ENCODE assay signal across 9 cellular contexts in the genomic region with DNA sequence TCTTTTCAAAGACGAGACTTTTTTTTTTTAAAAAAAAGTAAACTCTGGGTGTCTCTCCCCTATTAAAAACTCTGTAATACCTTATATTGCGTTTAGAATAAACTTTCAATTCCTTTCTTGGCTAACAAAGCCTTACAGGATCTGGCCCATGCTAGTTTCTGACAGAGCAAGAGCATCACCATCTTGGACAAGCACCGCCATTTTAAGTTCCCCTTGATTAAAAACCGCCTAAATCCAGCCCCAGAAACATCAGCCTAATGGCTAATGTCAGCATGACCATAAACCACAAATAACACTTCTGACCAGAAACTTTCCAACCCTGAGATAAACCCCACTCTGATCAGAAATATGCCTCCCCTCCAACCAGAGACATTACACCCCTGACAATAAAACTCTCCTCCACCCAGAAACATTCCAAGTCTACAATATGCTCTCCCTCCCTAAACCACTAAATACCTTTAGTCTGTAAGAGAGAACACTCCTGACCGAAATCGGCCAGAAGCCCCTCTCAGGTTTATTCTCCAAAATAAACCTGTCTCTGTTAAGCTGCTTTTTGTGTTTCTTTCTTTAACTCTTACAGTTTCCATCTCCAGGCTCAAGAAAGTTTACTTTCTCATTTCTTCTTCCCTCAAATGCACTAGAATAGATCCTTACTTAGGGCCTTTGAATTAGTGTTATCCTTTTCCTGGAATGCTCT. TPM values are rescaled to one million over a fixed set of nuclear protein-coding genes. Genes with fewer than 3 reads are reported as not detected.
DNase-seq lines count a peak whose midpoint lies in the region; ATAC-seq and TF ChIP-seq lines count a peak whose summit lies in the region.
"Had no signal": no experiment of that assay in that cellular context is flagged by ENCODE, and none has a peak within 500 bp of the region (broad histone marks: within the 10 kb centered on the region; RNA-seq: fewer than 3 reads in every experiment).

No MANE protein-coding gene starts in this region.

- no peak overlapping the region for H4K91ac ChIP-seq in H9 (ENCODE audit: insufficient read length, low read depth, low read length)
- no peak overlapping the region for H4K91ac ChIP-seq in mesenchymal stem cell (ENCODE audit: low read length)

- no peak overlapping the region for H3K4me2 ChIP-seq in H9 (ENCODE audit: insufficient read depth, insufficient read length, low read length)
- H3K4me2 ChIP-seq in mesenchymal stem cell (ENCODE audit: low read length, poor library complexity, severe bottlenecking), result no peak overlapping the region

- H2BK12ac ChIP-seq in H9 (ENCODE audit: insufficient read length, low read depth, low read length) (no peak overlapping the region), mesenchymal stem cell (ENCODE audit: low read length in 2 of 2) (no peak overlapping the region)

- H3K9ac ChIP-seq in H9 (ENCODE audit: extremely low read depth, insufficient read length, low read length), result no peak overlapping the region
- peak overlapping the region; percentile 93 for H3K9ac ChIP-seq in mesenchymal stem cell (ENCODE audit: low read length)

- peak overlapping the region; percentile 88 to 99 (median 97) for H3K4me3 Mint-ChIP-seq in CD4-positive, alpha-beta memory T cell
- peak overlapping the region; percentile 94 to 96; a peak in 4 of 5 replicates for H3K4me3 Mint-ChIP-seq in H9
- H3K4me3 Mint-ChIP-seq in activated CD8-positive, alpha-beta T cell treated with anti-CD3 and anti-CD28 coated beads, Interleukin-2, amount 10 ng/mL, durations not matched to agents 7 days and 5 days, result peak overlapping the region; percentile 98

- peaks cover 4% of the 10 kb centered on the region for H3K23me2 ChIP-seq in H9 (ENCODE audit: insufficient read length, low read depth, low read length, poor library complexity, severe bottlenecking)

- H4K20me1 ChIP-seq in H9 (ENCODE audit: control insufficient read depth, insufficient read depth, insufficient read length), result no peaks in the 10 kb centered on the region

- no peaks in the 10 kb centered on the region for H3K36me3 ChIP-seq in CD4-positive, alpha-beta memory T cell (ENCODE audit: insufficient read depth, low read length)
- H3K36me3 ChIP-seq in mesenchymal stem cell (ENCODE audit: control insufficient read depth in 1 of 2, insufficient read depth in 2 of 2, low read depth in 1 of 2, low read length in 2 of 2), result no peaks in the 10 kb centered on the region
- H3K36me3 ChIP-seq: stomach had no signal

- no peak overlapping the region for H3K4me3 ChIP-seq in CD4-positive, alpha-beta memory T cell (ENCODE audit: low read length in 2 of 2)
- H3K4me3 ChIP-seq in mesenchymal stem cell (ENCODE audit: insufficient read depth in 1 of 2, low read depth in 1 of 2, low read length in 2 of 2), result peak overlapping the region in 1 of 2 experiments; percentile 81

- H3K27ac ChIP-seq in CD4-positive, alpha-beta memory T cell (ENCODE audit: low read depth, low read length), result peak overlapping the region; percentile 94
- H3K27ac ChIP-seq in H9 (ENCODE audit: insufficient read length, low read depth, low read length) (no peak overlapping the region), mesenchymal stem cell (ENCODE audit: low read length, poor library complexity, severe bottlenecking) (no peak overlapping the region)

- H3K9me3 ChIP-seq in CD4-positive, alpha-beta memory T cell (ENCODE audit: control insufficient read depth in 1 of 2, low read length in 2 of 2), result no peaks in the 10 kb centered on the region
- H3K9me3 ChIP-seq in H9 (ENCODE audit: control insufficient read depth, low read depth, low read length), result no peaks in the 10 kb centered on the region
- no peaks in the 10 kb centered on the region for H3K9me3 ChIP-seq in mesenchymal stem cell (ENCODE audit: control insufficient read depth, low read length)
- H3K9me3 ChIP-seq: stomach had no signal

- no peak for DNase-seq in CD4-positive, alpha-beta memory T cell
- DNase-seq in H9 (no peak), mesenchymal stem cell (no peak), posterior cingulate gyrus (no peak)
- DNase-seq in activated CD8-positive, alpha-beta T cell treated with anti-CD3 and anti-CD28 coated beads, Interleukin-2, amount 10 ng/mL, durations not matched to agents 7 days and 5 days, result no peak
- no peak for DNase-seq in central memory CD4-positive, alpha-beta T cell
- DNase-seq: stomach had no signal

- H3K56ac ChIP-seq in H9 (ENCODE audit: insufficient read length, low read depth, low read length), result no peak overlapping the region

- H3K79me2 ChIP-seq in H9 (ENCODE audit: insufficient read depth, low read length), result peaks cover 3% of the 10 kb centered on the region; the same call in 1 of the 2 replicates

- no peak overlapping the region for H4K8ac ChIP-seq in H9 (replicated peaks; ENCODE audit: insufficient read length, low read depth, low read length)
- no peak overlapping the region for H4K8ac ChIP-seq in mesenchymal stem cell (ENCODE audit: low read length)

- no peak overlapping the region for H3K23ac ChIP-seq in H9 (ENCODE audit: insufficient read length, low read depth, low read length)
- no peak overlapping the region for H3K23ac ChIP-seq in mesenchymal stem cell (ENCODE audit: low read length in 2 of 2)

- no peaks in the 10 kb centered on the region for H3K27me3 Mint-ChIP-seq in CD4-positive, alpha-beta memory T cell
- H3K27me3 Mint-ChIP-seq in H9 (ENCODE audit: low read depth), result no peaks in the 10 kb centered on the region; the same call in none of the 2 replicates
- H3K27me3 Mint-ChIP-seq in activated CD8-positive, alpha-beta T cell treated with anti-CD3 and anti-CD28 coated beads, Interleukin-2, amount 10 ng/mL, durations not matched to agents 7 days and 5 days (ENCODE audit: low read depth), result no peaks in the 10 kb centered on the region

- TF ChIP-seq CTCF in H9 (conservative IDR thresholded peaks at IDR 0.05), result no peak

- H2BK120ac ChIP-seq in H9 (ENCODE audit: low read depth, low read length, poor library complexity, severe bottlenecking), result no peak overlapping the region
- H2BK120ac ChIP-seq in mesenchymal stem cell (ENCODE audit: low read depth, low read length), result no peak overlapping the region

- H3K18ac ChIP-seq in H9 (ENCODE audit: insufficient read length, low read depth, low read length) (no peak overlapping the region), mesenchymal stem cell (ENCODE audit: low read depth in 1 of 2, low read length in 2 of 2) (no peak overlapping the region)

- H2BK15ac ChIP-seq in H9 (ENCODE audit: low read depth, low read length) (no peak overlapping the region), mesenchymal stem cell (ENCODE audit: low read depth, poor library complexity, severe bottlenecking) (no peak overlapping the region)

- ATAC-seq in activated CD8-positive, alpha-beta T cell treated with anti-CD3 and anti-CD28 coated beads, Interleukin-2, amount 10 ng/mL, durations not matched to agents 7 days and 5 days, result no peak
- ATAC-seq in GM21381 (IDR thresholded peaks at IDR 0.05; ENCODE audit: unreplicated experiment), result no peak
- no peak for ATAC-seq in HG02642 (IDR thresholded peaks at IDR 0.05; ENCODE audit: poor library complexity, unreplicated experiment)

- H3K27ac Mint-ChIP-seq in CD4-positive, alpha-beta memory T cell, result peak overlapping the region; percentile 98 to 99 (median 98)
- H3K27ac Mint-ChIP-seq in H9, result no peak overlapping the region
- no peak overlapping the region for H3K27ac Mint-ChIP-seq in activated CD8-positive, alpha-beta T cell treated with anti-CD3 and anti-CD28 coated beads, Interleukin-2, amount 10 ng/mL, durations not matched to agents 7 days and 5 days

- no peaks in the 10 kb centered on the region for H3K79me1 ChIP-seq in H9 (ENCODE audit: insufficient read depth, low read depth, low read length, poor library complexity, severe bottlenecking)
- H3K79me1 ChIP-seq in mesenchymal stem cell (replicated peaks; ENCODE audit: low read length, poor library complexity, severe bottlenecking), result peaks cover 7% of the 10 kb centered on the region

- POLR2A ChIA-PET in CD4-positive, alpha-beta memory T cell (lab: Charles Lee; ENCODE audit: partially characterized antibody), result interaction anchor here (1.1 to 2.7 kb wide), 3 partner anchors 11 to 126 kb away, joined by 3 to 19 read pairs (median 17); no protein-coding TSS in a partner anchor
- POLR2A ChIA-PET in activated CD8-positive, alpha-beta T cell treated with anti-CD3 and anti-CD28 coated beads, Interleukin-2, amount 10 ng/mL, durations not matched to agents 7 days and 5 days (lab: Charles Lee), result interaction anchor here (1.0 kb wide), 1 partner anchor 11 kb away, joined by 3 read pairs; no protein-coding TSS in a partner anchor

- peaks cover 0 to 6% of the 10 kb centered on the region in 2 donors for H3K36me3 Mint-ChIP-seq in CD4-positive, alpha-beta memory T cell
- peaks cover 8 to 19% (median 11%) of the 10 kb centered on the region in 3 experiments; a peak in 6 of 7 replicates for H3K36me3 Mint-ChIP-seq in H9 (ENCODE audit: insufficient read depth in 1 of 3, low read depth in 3 of 3)
- H3K36me3 Mint-ChIP-seq in activated CD8-positive, alpha-beta T cell treated with anti-CD3 and anti-CD28 coated beads, Interleukin-2, amount 10 ng/mL, durations not matched to agents 7 days and 5 days (ENCODE audit: low read depth), result peaks cover 19% of the 10 kb centered on the region

- intact Hi-C loops in CD4-positive, alpha-beta memory T cell (cut with micrococcal nuclease), result loop anchor here (5.0 to 10.0 kb wide), 7 partner anchors 84 to 1208 kb away; a partner anchor contains a TSS
- intact Hi-C loops in posterior cingulate gyrus (cut with DNase I), result loop anchor here (10.0 kb wide), 1 partner anchor 226 kb away; a partner anchor contains a TSS

- no peak overlapping the region for H3T11ph ChIP-seq in H9 (ENCODE audit: low read length)

- no peak overlapping the region for H4K5ac ChIP-seq in H9 (ENCODE audit: insufficient read length, low read depth, low read length)

- H3K4ac ChIP-seq in H9 (ENCODE audit: low read depth, low read length) (no peak overlapping the region), mesenchymal stem cell (ENCODE audit: low read depth in 1 of 2, low read length in 2 of 2) (no peak overlapping the region)

- no CpG with 5 or more reads among the region's 6 CpGs for WGBS in H9 (ENCODE audit: extremely low coverage, insufficient read length, low lambda C conversion rate)
- 99% methylated on average over 6 of the region's 6 CpGs for WGBS in mesenchymal stem cell

- H2AFZ ChIP-seq in H9 (ENCODE audit: low read length) (no peak overlapping the region), mesenchymal stem cell (ENCODE audit: low read depth, low read length) (no peak overlapping the region)

- peaks cover 28 to 50% (median 36%) of the 10 kb centered on the region in 4 donors for H3K4me1 Mint-ChIP-seq in CD4-positive, alpha-beta memory T cell
- peaks cover 29% of the 10 kb centered on the region in 2 experiments for H3K4me1 Mint-ChIP-seq in H9
- H3K4me1 Mint-ChIP-seq in activated CD8-positive, alpha-beta T cell treated with anti-CD3 and anti-CD28 coated beads, Interleukin-2, amount 10 ng/mL, durations not matched to agents 7 days and 5 days (ENCODE audit: low read depth), result peaks cover 38% of the 10 kb centered on the region

- H2BK5ac ChIP-seq in H9 (ENCODE audit: insufficient read length, low read length) (no peak overlapping the region), mesenchymal stem cell (ENCODE audit: low read depth, low read length, poor library complexity, severe bottlenecking) (no peak overlapping the region)

- no peaks in the 10 kb centered on the region for H3K27me3 ChIP-seq in CD4-positive, alpha-beta memory T cell (ENCODE audit: insufficient read depth, low read length)
- no peaks in the 10 kb centered on the region for H3K27me3 ChIP-seq in H9 (ENCODE audit: insufficient read depth, low read length)
- no peaks in the 10 kb centered on the region for H3K27me3 ChIP-seq in mesenchymal stem cell (ENCODE audit: control insufficient read depth in 1 of 2, insufficient read depth in 1 of 2, low read length in 2 of 2)
- H3K27me3 ChIP-seq: stomach had no signal

- H3K9me3 Mint-ChIP-seq in CD4-positive, alpha-beta memory T cell, result no peaks in the 10 kb centered on the region
- peaks cover 18 to 20% of the 10 kb centered on the region in 2 experiments for H3K9me3 Mint-ChIP-seq in H9
- peaks cover 6% of the 10 kb centered on the region for H3K9me3 Mint-ChIP-seq in activated CD8-positive, alpha-beta T cell treated with anti-CD3 and anti-CD28 coated beads, Interleukin-2, amount 10 ng/mL, durations not matched to agents 7 days and 5 days (ENCODE audit: insufficient read depth)

- no peak overlapping the region for H3K14ac ChIP-seq in H9 (ENCODE audit: insufficient read depth, low read length)
- H3K14ac ChIP-seq in mesenchymal stem cell (ENCODE audit: low read length in 2 of 2), result no peak overlapping the region

- peaks cover 37% of the 10 kb centered on the region for H3K4me1 ChIP-seq in CD4-positive, alpha-beta memory T cell (ENCODE audit: insufficient read depth, low read length)
- H3K4me1 ChIP-seq in H9 (ENCODE audit: insufficient read depth, low read length), result 0 out of 2 replicates have a peak, but pooled peaks cover 3% of the 10 kb centered on the region
- peaks cover 5% of the 10 kb centered on the region for H3K4me1 ChIP-seq in mesenchymal stem cell (ENCODE audit: control insufficient read depth, insufficient read depth, low read depth, low read length)

- CTCF ChIA-PET in CD4-positive, alpha-beta memory T cell (lab: Charles Lee; ENCODE audit: partially characterized antibody), result no interaction called here
- CTCF ChIA-PET in activated CD8-positive, alpha-beta T cell treated with anti-CD3 and anti-CD28 coated beads, Interleukin-2, amount 10 ng/mL, durations not matched to agents 7 days and 5 days (lab: Charles Lee), result interaction anchor here (1.0 to 1.5 kb wide), 2 partner anchors 11 to 208 kb away, joined by 3 to 5 read pairs; no protein-coding TSS in a partner anchor

- H2BK20ac ChIP-seq in H9 (ENCODE audit: low read depth, low read length, poor library complexity, severe bottlenecking), result no peak overlapping the region

- H2AK5ac ChIP-seq in H9 (ENCODE audit: insufficient read length, low read length) (no peak overlapping the region), mesenchymal stem cell (ENCODE audit: low read length, severe bottlenecking) (no peak overlapping the region)

RNA-seq across cellular contexts. Expression of a gene that starts 1.6 kb away (rescaled TPM):
- 10 to 100 TPM; 40.6 to 42.6 TPM for total RNA-seq in CD4-positive, alpha-beta memory T cell
- 1 to 10 TPM; 2.7 to 4.0 TPM for polyA plus RNA-seq in CD4-positive, alpha-beta memory T cell
- 20.2 and 20.5 TPM in 2 replicates for total RNA-seq in H9 (2021)
- total RNA-seq in activated CD8-positive, alpha-beta T cell treated with anti-CD3 and anti-CD28 coated beads, Interleukin-2, amount 10 ng/mL, durations not matched to agents 7 days and 5 days, result 10 to 100 TPM; 25.8 to 27.1 TPM
- 13.0 TPM for polyA plus RNA-seq in mesenchymal stem cell (2013, experiment 1 of 2)
- polyA plus RNA-seq in mesenchymal stem cell (2013, experiment 2 of 2), result 13.2 TPM

Comparison
In these comparisons a context has a peak if more than half of its experiments do, and no peak if none do; other contexts are left out.
1. H3K27ac Mint-ChIP-seq: peak in CD4-positive, alpha-beta memory T cell (7 of 7); none in H9 (0 of 3) and activated CD8-positive, alpha-beta T cell treated with anti-CD3 and anti-CD28 coated beads, Interleukin-2, amount 10 ng/mL, durations not matched to agents 7 days and 5 days (single experiment).
2. Peak in every context shown above with its lines, with median percentiles within 50 percentile points of each other: H3K4me3 Mint-ChIP-seq.